In genomic region chr3:29456901-29457300, GRCh38 we compare ENCODE assay signal across 28 cellular contexts.
DNase-seq lines count a peak whose midpoint lies in the region; ATAC-seq, FAIRE-seq and TF ChIP-seq lines count a peak whose summit lies in the region.
"Had no signal": no experiment of that assay in that cellular context is flagged by ENCODE, and none has a peak within 500 bp of the region (broad histone marks: within the 10 kb centered on the region; RNA-seq: fewer than 3 reads in every experiment).

No MANE protein-coding gene starts in this region.

- no peak for TF ChIP-seq CTCF in WTC11 (IDR thresholded peaks at IDR 0.05)
- TF ChIP-seq CTCF in epithelial cell of esophagus (IDR thresholded peaks at IDR 0.05; ENCODE audit: insufficient read depth, low read depth, low read length, missing control alignments), result no peak
- TF ChIP-seq CTCF in foreskin keratinocyte (conservative IDR thresholded peaks at IDR 0.05), result no peak
- no peak for TF ChIP-seq CTCF in foreskin fibroblast (IDR thresholded peaks at IDR 0.05; ENCODE audit: low read depth, low read length)

- H3K36me3 Mint-ChIP-seq in WTC11, result no peaks in the 10 kb centered on the region
- H3K36me3 Mint-ChIP-seq: CD14-positive monocyte; CD8-positive, alpha-beta memory T cell had no signal

- no peak overlapping the region for H2BK5ac ChIP-seq in trophoblast cell (ENCODE audit: low read depth, low read length, poor library complexity)

- no peak overlapping the region for H4K12ac ChIP-seq in trophoblast cell (ENCODE audit: low read depth, low read length)

- H2BK120ac ChIP-seq in trophoblast cell (ENCODE audit: insufficient read depth, low read length, poor library complexity), result no peak overlapping the region

- H3K79me1 ChIP-seq in trophoblast cell (ENCODE audit: low read length), result peaks cover 3% of the 10 kb centered on the region

- FAIRE-seq in GM12892 (lab: Jason Lieb, UNC), result peak; percentile 42
- FAIRE-seq: A549, D721Med, GM12878, GM18507, H54 had no signal

- H3K4ac ChIP-seq in trophoblast cell (ENCODE audit: low read depth, low read length), result no peak overlapping the region

- no peak overlapping the region for H4K91ac ChIP-seq in trophoblast cell (ENCODE audit: low read depth, low read length)

- CTCF ChIA-PET in WTC11 (lab: Charles Lee), result no interaction called here

- no peaks in the 10 kb centered on the region for H3K36me3 ChIP-seq in trophoblast cell (ENCODE audit: control insufficient read depth in 1 of 2, insufficient read depth in 2 of 2, low read length in 2 of 2)
- H3K36me3 ChIP-seq: BE2C; BLaER1 treated with 17β-estradiol and CSF1 and Interleukin-3, amounts not matched to agents 10 nM and 100 nM; HAP-1 had no signal

- H3K18ac ChIP-seq in trophoblast cell (ENCODE audit: low read length), result no peak overlapping the region

- H3K9me3 Mint-ChIP-seq in WTC11, result peaks cover 5% of the 10 kb centered on the region; the same call in 1 of the 2 replicates
- H3K9me3 Mint-ChIP-seq: CD4-positive, alpha-beta T cell; GM23338; HFFc6 had no signal

- no peak overlapping the region for H2BK12ac ChIP-seq in trophoblast cell (ENCODE audit: low read length)

- H3K27me3 ChIP-seq in foreskin keratinocyte, result no peaks in the 10 kb centered on the region
- no peaks in the 10 kb centered on the region for H3K27me3 ChIP-seq in trophoblast cell (ENCODE audit: insufficient read depth, low read length)
- H3K27me3 ChIP-seq: BE2C; BLaER1 treated with 17β-estradiol and CSF1 and Interleukin-3, amounts not matched to agents 10 nM and 100 nM had no signal

- TF ChIP-seq POLR2A in GM12892 (IDR thresholded peaks at IDR 0.05; ENCODE audit: low read depth, low read length), result no peak

- H3K23ac ChIP-seq in trophoblast cell (ENCODE audit: low read length), result no peak overlapping the region

- no peak overlapping the region for H3K4me2 ChIP-seq in trophoblast cell (ENCODE audit: low read length)
- H3K4me2 ChIP-seq: A549; BLaER1 treated with 17β-estradiol and CSF1 and Interleukin-3, amounts not matched to agents 10 nM and 100 nM; GM23338 had no signal

- H3K27ac Mint-ChIP-seq in WTC11, result peak overlapping the region; percentile 4; the same call in 1 of the 2 replicates
- H3K27ac Mint-ChIP-seq: CD14-positive monocyte; CD4-positive, alpha-beta T cell; GM23338; HFFc6 had no signal

- H3K79me2 ChIP-seq in trophoblast cell (ENCODE audit: control insufficient read depth, insufficient read depth, low read length, poor library complexity), result no peaks in the 10 kb centered on the region

- POLR2A ChIA-PET in WTC11 (lab: Charles Lee), result no interaction called here

- H3K4me3 ChIP-seq in epithelial cell of esophagus (ENCODE audit: low read length) (no peak overlapping the region), trophoblast cell (ENCODE audit: low read depth, low read length) (no peak overlapping the region), foreskin fibroblast (ENCODE audit: low read depth in 1 of 2, low read length in 2 of 2) (no peak overlapping the region)
- H3K4me3 ChIP-seq: A549; BLaER1 treated with 17β-estradiol and CSF1 and Interleukin-3, amounts not matched to agents 10 nM and 100 nM; GM12878; GM23338; HAP-1 had no signal

- H3K4me1 Mint-ChIP-seq in WTC11, result peaks cover 28% of the 10 kb centered on the region
- H3K4me1 Mint-ChIP-seq: CD14-positive monocyte; CD8-positive, alpha-beta memory T cell had no signal

- H3K4me3 Mint-ChIP-seq in WTC11, result no peak overlapping the region
- H3K4me3 Mint-ChIP-seq: CD14-positive monocyte; CD4-positive, alpha-beta T cell; CD8-positive, alpha-beta memory T cell; GM23338; HFFc6 had no signal

- WGBS in trophoblast cell (ENCODE audit: extremely low coverage, insufficient coverage, insufficient read length), result no CpG with 5 or more reads among the region's 2 CpGs

- H3K27ac ChIP-seq in foreskin keratinocyte, result peak overlapping the region; percentile 25
- no peak overlapping the region for H3K27ac ChIP-seq in trophoblast cell (ENCODE audit: low read depth, low read length)
- H3K27ac ChIP-seq: A549; BLaER1 treated with 17β-estradiol and CSF1 and Interleukin-3, amounts not matched to agents 10 nM and 100 nM had no signal

- H3K4me1 ChIP-seq in foreskin keratinocyte (peaks cover 26% of the 10 kb centered on the region), trophoblast cell (ENCODE audit: control insufficient read depth in 1 of 2, insufficient read depth in 2 of 2, low read length in 2 of 2) (peaks cover 6 to 9% of the 10 kb centered on the region in 2 experiments)
- H3K4me1 ChIP-seq: A549; BLaER1 treated with 17β-estradiol and CSF1 and Interleukin-3, amounts not matched to agents 10 nM and 100 nM had no signal

- H4K8ac ChIP-seq in trophoblast cell (ENCODE audit: low read depth, low read length), result no peak overlapping the region

- no peak for ATAC-seq in WTC11
- ATAC-seq in foreskin keratinocyte, result peak; percentile 65
- ATAC-seq: A549, GM12878, GM23338 had no signal

- H2AK5ac ChIP-seq in trophoblast cell (ENCODE audit: low read length), result no peak overlapping the region

- no peak overlapping the region for H2AFZ ChIP-seq in trophoblast cell (ENCODE audit: insufficient read depth, low read length, poor library complexity)
- H2AFZ ChIP-seq: GM23338 had no signal

- H3K27me3 Mint-ChIP-seq in WTC11 (ENCODE audit: low read depth), result no peaks in the 10 kb centered on the region
- H3K27me3 Mint-ChIP-seq: CD4-positive, alpha-beta T cell; CD8-positive, alpha-beta memory T cell had no signal

- no peak overlapping the region for H3K14ac ChIP-seq in trophoblast cell (ENCODE audit: low read length)

- H3K9ac ChIP-seq in trophoblast cell (ENCODE audit: low read length), result no peak overlapping the region
- H3K9ac ChIP-seq: BLaER1 treated with 17β-estradiol and CSF1 and Interleukin-3, amounts not matched to agents 10 nM and 100 nM had no signal

- DNase-seq in GM12892 (ENCODE audit: insufficient read length) (no peak), WTC11 (ENCODE audit: low spot score) (no peak), epithelial cell of esophagus (ENCODE audit: low read depth) (peak; percentile 73), foreskin keratinocyte (peak in 1 of 2 donors; percentile 44), NCI-H226 (no peak), trophoblast cell (no peak), HT-29 (ENCODE audit: low spot score) (no peak), foreskin fibroblast (no peak)
- DNase-seq: 8988T; ACHN; AML-193; BE2C; CD4-positive, alpha-beta T cell; CD8-positive, alpha-beta memory T cell; DMS 273 treated with DMSO at 0.1 percent for 48 hours; DMS79; EL; GDM1; HFFc6 had no signal

- H3K9me3 ChIP-seq in trophoblast cell (ENCODE audit: insufficient read depth, low read depth, low read length), result no peaks in the 10 kb centered on the region
- H3K9me3 ChIP-seq: A549; BE2C; BLaER1 treated with 17β-estradiol and CSF1 and Interleukin-3, amounts not matched to agents 10 nM and 100 nM; HAP-1 had no signal

TF ChIP-seq in WTC11, 78 proteins besides CTCF, POLR2A, EP300 and RAD21:
- TF ChIP-seq, protein P1, sequence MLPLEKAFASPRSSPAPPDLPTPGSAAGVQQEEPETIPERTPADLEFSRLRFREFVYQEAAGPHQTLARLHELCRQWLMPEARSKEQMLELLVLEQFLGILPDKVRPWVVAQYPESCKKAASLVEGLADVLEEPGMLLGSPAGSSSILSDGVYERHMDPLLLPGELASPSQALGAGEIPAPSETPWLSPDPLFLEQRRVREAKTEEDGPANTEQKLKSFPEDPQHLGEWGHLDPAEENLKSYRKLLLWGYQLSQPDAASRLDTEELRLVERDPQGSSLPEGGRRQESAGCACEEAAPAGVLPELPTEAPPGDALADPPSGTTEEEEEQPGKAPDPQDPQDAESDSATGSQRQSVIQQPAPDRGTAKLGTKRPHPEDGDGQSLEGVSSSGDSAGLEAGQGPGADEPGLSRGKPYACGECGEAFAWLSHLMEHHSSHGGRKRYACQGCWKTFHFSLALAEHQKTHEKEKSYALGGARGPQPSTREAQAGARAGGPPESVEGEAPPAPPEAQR (CRISPR knock-in tag; IDR thresholded peaks at IDR 0.05), result no peak
- TF ChIP-seq MLX (CRISPR knock-in tag; IDR thresholded peaks at IDR 0.05), result no peak
